In the genomic region with DNA sequence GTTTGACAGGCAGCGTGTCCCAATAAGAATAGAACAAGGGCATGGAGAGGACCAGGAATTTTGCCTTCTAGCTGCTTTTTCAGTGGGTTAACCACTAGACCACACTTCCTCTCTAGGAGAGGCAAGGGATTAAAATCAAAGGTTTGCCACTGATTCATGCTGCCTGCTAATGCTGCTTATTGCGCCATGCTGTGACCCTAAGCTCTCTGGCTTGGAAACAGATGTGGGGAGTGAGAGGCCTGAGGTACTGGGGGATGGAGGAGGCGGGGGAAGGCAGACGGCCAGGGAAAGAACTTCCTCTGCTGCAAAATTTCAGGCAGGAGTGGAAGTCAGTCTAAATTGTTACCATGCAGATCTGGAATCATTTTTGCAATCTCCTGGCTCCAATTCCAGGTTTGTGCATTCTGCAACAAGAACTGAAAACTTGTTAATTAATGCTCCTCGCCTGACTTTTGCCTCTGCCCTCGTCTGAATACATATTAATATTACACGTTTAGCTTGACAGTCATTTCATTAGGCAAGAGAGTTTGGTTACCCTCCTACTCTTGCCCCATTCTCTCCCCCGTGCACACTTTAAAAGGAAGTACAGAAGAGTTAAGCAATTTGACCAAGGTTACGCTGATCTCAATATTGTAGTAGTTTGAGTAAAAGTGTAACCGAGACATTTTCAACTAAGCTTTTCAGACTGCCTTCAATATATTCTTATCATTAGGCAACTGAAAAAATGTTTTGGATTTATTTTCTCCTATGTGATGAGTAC, we compare ENCODE assay signal across 8 cellular contexts.
DNase-seq lines count a peak whose midpoint lies in the region; ATAC-seq and TF ChIP-seq lines count a peak whose summit lies in the region.

No MANE protein-coding gene starts in this region.

- H3K4me1 ChIP-seq in adrenal gland (replicated peaks in 1 of 2) (peaks cover 0 to 30% of the 10 kb centered on the region in 2 donors), skeletal muscle tissue (ENCODE audit: control insufficient read depth in 3 of 3, insufficient read depth in 3 of 3, low read length in 3 of 3) (peaks cover 4 to 11% (median 7%) of the 10 kb centered on the region in 3 donors)

- intact Hi-C loops in adrenal gland (cut with DNase I), result no loop called here

- TF ChIP-seq CTCF in adrenal gland (IDR thresholded peaks at IDR 0.05), result no peak

- peak overlapping the region in 1 of 3 donors; percentile 42 for H3K9ac ChIP-seq in skeletal muscle tissue (ENCODE audit: low read depth in 1 of 3, low read length in 3 of 3)

- peak; percentile 65 for ATAC-seq in GM18907 (IDR thresholded peaks at IDR 0.05; ENCODE audit: unreplicated experiment)
- ATAC-seq in GM18517 (IDR thresholded peaks at IDR 0.05; ENCODE audit: unreplicated experiment), result no peak

- no peaks in the 10 kb centered on the region for H3K27me3 ChIP-seq in adrenal gland
- no peaks in the 10 kb centered on the region for H3K27me3 ChIP-seq in skeletal muscle tissue (ENCODE audit: control insufficient read depth in 3 of 3, insufficient read depth in 3 of 3, low read length in 3 of 3)

- H3K4me3 ChIP-seq in adrenal gland, result no peak overlapping the region
- no peak overlapping the region for H3K4me3 ChIP-seq in skeletal muscle tissue (ENCODE audit: low read length in 3 of 3)

- no peaks in the 10 kb centered on the region for H3K9me3 ChIP-seq in adrenal gland (replicated peaks in 1 of 3)
- no peaks in the 10 kb centered on the region for H3K9me3 ChIP-seq in skeletal muscle tissue (ENCODE audit: control insufficient read depth in 3 of 3, low read length in 3 of 3)

- H3K27ac ChIP-seq in adrenal gland, result peak overlapping the region in 4 of 5 donors; percentile 55 to 89 (median 76)
- H3K27ac ChIP-seq in skeletal muscle tissue (ENCODE audit: low read depth, low read length), result peak overlapping the region; percentile 86

- WGBS in adrenal gland, 4 donors, result 37 to 50% (median 40%) methylated on average over 10 of the region's 10 CpGs

- TF ChIP-seq POLR2A in adrenal gland (IDR thresholded peaks at IDR 0.05), result peak in 1 of 2 donors; percentile 31

- H3K36me3 ChIP-seq in adrenal gland (replicated peaks in 1 of 2) (no peaks in the 10 kb centered on the region), skeletal muscle tissue (ENCODE audit: control insufficient read depth in 3 of 3, insufficient read depth in 3 of 3, low read length in 3 of 3) (no peaks in the 10 kb centered on the region)

- peak; percentile 55 for DNase-seq in HS-27A (ENCODE audit: low read depth)
- peak; percentile 50 to 90 (median 82) for DNase-seq in adrenal gland
- DNase-seq in hippocampal formation (lab: John Stamatoyannopoulos, UW), result peak; percentile 54 to 65
- DNase-seq in DMS153 (lab: John Stamatoyannopoulos, UW), result no peak
- DNase-seq in NCI-H2107 (lab: John Stamatoyannopoulos, UW), result no peak

Comparison
In these comparisons a context has a peak if more than half of its experiments do, and no peak if none do; other contexts are left out.
1. DNase-seq: peak in HS-27A (single experiment), adrenal gland (7 of 7) and hippocampal formation (2 of 2); none in DMS153 (single experiment) and NCI-H2107 (single experiment).